In genomic region chr11:112292785-112293407, GRCh38 we compare ENCODE assay signal across 12 cellular contexts. TPM values are rescaled to one million over a fixed set of nuclear protein-coding genes. Genes with fewer than 3 reads are reported as not detected.
DNase-seq lines count a peak whose midpoint lies in the region; ATAC-seq and TF ChIP-seq lines count a peak whose summit lies in the region.
"Had no signal": no experiment of that assay in that cellular context is flagged by ENCODE, and none has a peak within 500 bp of the region (broad histone marks: within the 10 kb centered on the region; RNA-seq: fewer than 3 reads in every experiment).

No MANE protein-coding gene starts in this region.

- no peaks in the 10 kb centered on the region for H3K9me3 ChIP-seq in thyroid gland

- H3K27me3 ChIP-seq in thyroid gland, result no peaks in the 10 kb centered on the region

- DNase-seq in NCI-H2171 treated with DMSO at 0.1 percent for 48 hours (lab: John Stamatoyannopoulos, UW) (peak; percentile 21), NCI-H2171 (lab: John Stamatoyannopoulos, UW) (no peak), T1000 (lab: John Stamatoyannopoulos, UW) (peak; percentile 7), glomerular visceral epithelial cell (ENCODE audit: extremely low spot score) (peak; percentile 73), thyroid gland (peak; percentile 38 to 59), SIG-M5 (lab: John Stamatoyannopoulos, UW) (no peak)
- no peak for DNase-seq in stimulated activated CD4-positive, alpha-beta T cell treated with anti-CD3 and anti-CD28 coated beads, Interleukin-12 subunit alpha, Interleukin-12 subunit beta, amount 100 ng/mL, for 4 hours
- DNase-seq: activated naive CD4-positive, alpha-beta T cell treated with anti-CD3 and anti-CD28 coated beads for 36 hours; kidney had no signal

- H3K4me1 ChIP-seq in thyroid gland, result peaks cover 8 to 26% of the 10 kb centered on the region in 2 donors

- no peaks in the 10 kb centered on the region for H3K36me3 ChIP-seq in thyroid gland

- no peak for ATAC-seq in GM21528 (IDR thresholded peaks at IDR 0.05; ENCODE audit: low FRiP score, unreplicated experiment)

- intact Hi-C loops in thyroid gland (cut with DNase I), result no loop called here

- no peak for TF ChIP-seq CTCF in thyroid gland (IDR thresholded peaks at IDR 0.05)

- H3K27ac ChIP-seq in thyroid gland, result peak overlapping the region; percentile 33 to 66 (median 57)
- H3K27ac ChIP-seq: C4-2B had no signal

- TF ChIP-seq POLR2A in thyroid gland (IDR thresholded peaks at IDR 0.05), result no peak

- no peak overlapping the region for H3K4me3 ChIP-seq in thyroid gland (replicated peaks in 1 of 3)

RNA-seq across cellular contexts. Expression of gene PLET1, which starts 32.2 kb away (rescaled TPM):
- not detected for total RNA-seq in thyroid gland
- total RNA-seq: activated naive CD4-positive, alpha-beta T cell treated with anti-CD3 and anti-CD28 coated beads for 36 hours; kidney; T-helper 2 cell treated with Interferon-gamma antibody and Interleukin-4, amounts not matched to agents 100 ng/mL and 5 ng/mL, for 36 hours had no signal

Comparison
In these comparisons a context has a peak if more than half of its experiments do, and no peak if none do; other contexts are left out.
1. DNase-seq: peak in NCI-H2171 treated with DMSO at 0.1 percent for 48 hours (single experiment), T1000 (single experiment), glomerular visceral epithelial cell (single experiment) and thyroid gland (2 of 2); none in NCI-H2171 (single experiment), stimulated activated CD4-positive, alpha-beta T cell treated with anti-CD3 and anti-CD28 coated beads, Interleukin-12 subunit alpha, Interleukin-12 subunit beta, amount 100 ng/mL, for 4 hours (single experiment) and SIG-M5 (single experiment).